Comparison of ENCODE assay signal across 1 cellular context in the genomic region with DNA sequence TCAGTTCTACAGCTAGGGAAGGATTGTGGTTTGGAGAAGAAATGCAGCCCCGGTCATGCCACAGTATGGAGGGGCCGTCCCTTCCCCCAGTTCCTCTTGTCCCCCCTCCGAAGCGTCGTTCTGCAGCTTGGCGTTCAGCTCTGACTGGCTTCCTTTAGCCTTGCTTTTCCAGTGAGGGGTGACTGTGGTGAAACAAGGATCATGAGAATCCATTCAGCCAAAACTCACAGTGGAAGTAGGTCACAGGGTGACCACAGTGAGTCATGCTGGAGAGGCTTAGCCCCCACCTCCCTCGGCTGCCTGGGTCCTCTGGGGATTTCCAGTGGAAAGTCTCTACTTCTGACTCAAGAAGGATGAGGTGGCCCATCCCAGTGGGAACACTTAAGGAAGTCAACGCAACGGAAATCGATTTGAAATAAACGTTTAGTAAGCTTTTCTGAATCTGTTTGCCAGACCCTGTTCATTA.
TF ChIP-seq lines count a peak whose summit lies in the region.

No MANE protein-coding gene starts in this region.

TF ChIP-seq in GM23338, 12 proteins besides CTCF, POLR2A, EP300 and RAD21 (continued from another document):
- TF ChIP-seq, protein P1, sequence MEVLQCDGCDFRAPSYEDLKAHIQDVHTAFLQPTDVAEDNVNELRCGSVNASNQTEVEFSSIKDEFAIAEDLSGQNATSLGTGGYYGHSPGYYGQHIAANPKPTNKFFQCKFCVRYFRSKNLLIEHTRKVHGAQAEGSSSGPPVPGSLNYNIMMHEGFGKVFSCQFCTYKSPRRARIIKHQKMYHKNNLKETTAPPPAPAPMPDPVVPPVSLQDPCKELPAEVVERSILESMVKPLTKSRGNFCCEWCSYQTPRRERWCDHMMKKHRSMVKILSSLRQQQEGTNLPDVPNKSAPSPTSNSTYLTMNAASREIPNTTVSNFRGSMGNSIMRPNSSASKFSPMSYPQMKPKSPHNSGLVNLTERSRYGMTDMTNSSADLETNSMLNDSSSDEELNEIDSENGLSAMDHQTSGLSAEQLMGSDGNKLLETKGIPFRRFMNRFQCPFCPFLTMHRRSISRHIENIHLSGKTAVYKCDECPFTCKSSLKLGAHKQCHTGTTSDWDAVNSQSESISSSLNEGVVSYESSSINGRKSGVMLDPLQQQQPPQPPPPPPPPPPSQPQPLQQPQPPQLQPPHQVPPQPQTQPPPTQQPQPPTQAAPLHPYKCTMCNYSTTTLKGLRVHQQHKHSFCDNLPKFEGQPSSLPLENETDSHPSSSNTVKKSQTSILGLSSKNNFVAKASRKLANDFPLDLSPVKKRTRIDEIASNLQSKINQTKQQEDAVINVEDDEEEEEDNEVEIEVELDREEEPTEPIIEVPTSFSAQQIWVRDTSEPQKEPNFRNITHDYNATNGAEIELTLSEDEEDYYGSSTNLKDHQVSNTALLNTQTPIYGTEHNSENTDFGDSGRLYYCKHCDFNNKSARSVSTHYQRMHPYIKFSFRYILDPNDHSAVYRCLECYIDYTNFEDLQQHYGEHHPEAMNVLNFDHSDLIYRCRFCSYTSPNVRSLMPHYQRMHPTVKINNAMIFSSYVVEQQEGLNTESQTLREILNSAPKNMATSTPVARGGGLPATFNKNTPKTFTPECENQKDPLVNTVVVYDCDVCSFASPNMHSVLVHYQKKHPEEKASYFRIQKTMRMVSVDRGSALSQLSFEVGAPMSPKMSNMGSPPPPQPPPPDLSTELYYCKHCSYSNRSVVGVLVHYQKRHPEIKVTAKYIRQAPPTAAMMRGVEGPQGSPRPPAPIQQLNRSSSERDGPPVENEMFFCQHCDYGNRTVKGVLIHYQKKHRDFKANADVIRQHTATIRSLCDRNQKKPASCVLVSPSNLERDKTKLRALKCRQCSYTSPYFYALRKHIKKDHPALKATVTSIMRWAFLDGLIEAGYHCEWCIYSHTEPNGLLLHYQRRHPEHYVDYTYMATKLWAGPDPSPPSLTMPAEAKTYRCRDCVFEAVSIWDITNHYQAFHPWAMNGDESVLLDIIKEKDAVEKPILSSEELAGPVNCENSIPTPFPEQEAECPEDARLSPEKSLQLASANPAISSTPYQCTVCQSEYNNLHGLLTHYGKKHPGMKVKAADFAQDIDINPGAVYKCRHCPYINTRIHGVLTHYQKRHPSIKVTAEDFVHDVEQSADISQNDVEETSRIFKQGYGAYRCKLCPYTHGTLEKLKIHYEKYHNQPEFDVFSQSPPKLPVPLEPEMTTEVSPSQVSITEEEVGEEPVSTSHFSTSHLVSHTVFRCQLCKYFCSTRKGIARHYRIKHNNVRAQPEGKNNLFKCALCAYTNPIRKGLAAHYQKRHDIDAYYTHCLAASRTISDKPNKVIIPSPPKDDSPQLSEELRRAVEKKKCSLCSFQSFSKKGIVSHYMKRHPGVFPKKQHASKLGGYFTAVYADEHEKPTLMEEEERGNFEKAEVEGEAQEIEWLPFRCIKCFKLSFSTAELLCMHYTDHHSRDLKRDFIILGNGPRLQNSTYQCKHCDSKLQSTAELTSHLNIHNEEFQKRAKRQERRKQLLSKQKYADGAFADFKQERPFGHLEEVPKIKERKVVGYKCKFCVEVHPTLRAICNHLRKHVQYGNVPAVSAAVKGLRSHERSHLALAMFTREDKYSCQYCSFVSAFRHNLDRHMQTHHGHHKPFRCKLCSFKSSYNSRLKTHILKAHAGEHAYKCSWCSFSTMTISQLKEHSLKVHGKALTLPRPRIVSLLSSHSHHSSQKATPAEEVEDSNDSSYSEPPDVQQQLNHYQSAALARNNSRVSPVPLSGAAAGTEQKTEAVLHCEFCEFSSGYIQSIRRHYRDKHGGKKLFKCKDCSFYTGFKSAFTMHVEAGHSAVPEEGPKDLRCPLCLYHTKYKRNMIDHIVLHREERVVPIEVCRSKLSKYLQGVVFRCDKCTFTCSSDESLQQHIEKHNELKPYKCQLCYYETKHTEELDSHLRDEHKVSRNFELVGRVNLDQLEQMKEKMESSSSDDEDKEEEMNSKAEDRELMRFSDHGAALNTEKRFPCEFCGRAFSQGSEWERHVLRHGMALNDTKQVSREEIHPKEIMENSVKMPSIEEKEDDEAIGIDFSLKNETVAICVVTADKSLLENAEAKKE (CRISPR knock-in tag; IDR thresholded peaks at IDR 0.05), result no peak
- TF ChIP-seq JUNB (IDR thresholded peaks at IDR 0.05; ENCODE audit: unreplicated experiment) (no peak), EZH2phosphoT487 (IDR thresholded peaks at IDR 0.05; ENCODE audit: unreplicated experiment) (no peak), ETS1 (IDR thresholded peaks at IDR 0.05) (no peak), ZNF114 (CRISPR knock-in tag; IDR thresholded peaks at IDR 0.05) (no peak), STAT1 (IDR thresholded peaks at IDR 0.05; ENCODE audit: unreplicated experiment) (no peak), CREB1 (CRISPR knock-in tag; IDR thresholded peaks at IDR 0.05; ENCODE audit: low read depth) (no peak), NANOG (IDR thresholded peaks at IDR 0.05; ENCODE audit: borderline replicate concordance) (no peak)
